ENCODE assay signal across 19 cellular contexts in the genomic region with DNA sequence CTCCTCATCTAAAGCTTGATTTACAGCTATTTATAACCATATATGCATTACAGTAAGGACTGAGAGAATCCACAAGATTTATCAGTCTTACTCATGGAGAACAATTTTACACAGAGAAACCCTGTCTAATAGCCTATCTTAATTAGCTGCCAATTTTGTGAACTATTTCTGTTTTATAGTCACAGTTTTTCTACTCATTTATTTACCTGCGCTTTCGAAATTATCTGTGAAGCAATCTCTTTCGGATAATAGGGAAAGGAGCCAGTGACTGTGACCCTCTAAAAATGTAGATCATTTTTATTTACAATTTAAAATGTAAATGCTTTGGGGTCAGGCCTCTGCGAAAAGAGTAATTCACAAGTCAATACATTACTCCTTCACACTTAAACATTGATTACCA.
DNase-seq lines count a peak whose midpoint lies in the region; ATAC-seq, FAIRE-seq and TF ChIP-seq lines count a peak whose summit lies in the region.
"Had no signal": no experiment of that assay in that cellular context is flagged by ENCODE, and none has a peak within 500 bp of the region (broad histone marks: within the 10 kb centered on the region; RNA-seq: fewer than 3 reads in every experiment).

No MANE protein-coding gene starts in this region.

- peaks cover 6% of the 10 kb centered on the region for H3K9me3 Mint-ChIP-seq in T-helper 1 cell treated with Interleukin-12 subunit alpha and Interleukin-12 subunit beta and Interleukin-4 antibody, amounts not matched to agents 30 μg/mL and 1 μg/mL, for 36 hours
- peaks cover 8% of the 10 kb centered on the region for H3K9me3 Mint-ChIP-seq in MCF 10A (ENCODE audit: unreplicated experiment)

- H3K4me3 Mint-ChIP-seq in T-helper 1 cell treated with Interleukin-12 subunit alpha and Interleukin-12 subunit beta and Interleukin-4 antibody, amounts not matched to agents 30 μg/mL and 1 μg/mL, for 36 hours = peak overlapping the region; percentile 29
- no peak overlapping the region for H3K4me3 Mint-ChIP-seq in MCF 10A (ENCODE audit: unreplicated experiment)
- H3K4me3 Mint-ChIP-seq: H9 had no signal

- H4K20me1 ChIP-seq in mammary epithelial cell (ENCODE audit: insufficient read depth, low read length) = no peaks in the 10 kb centered on the region
- no peaks in the 10 kb centered on the region for H4K20me1 ChIP-seq in endothelial cell of umbilical vein (replicated peaks; ENCODE audit: control insufficient read depth, extremely low read depth, insufficient read depth, low read length)
- H4K20me1 ChIP-seq in neural cell (ENCODE audit: insufficient read depth) = no peaks in the 10 kb centered on the region
- H4K20me1 ChIP-seq: BLaER1 treated with 17β-estradiol and CSF1 and Interleukin-3, amounts not matched to agents 10 nM and 100 nM had no signal

- 39% methylated on average over 4 of the region's 4 CpGs for WGBS in mammary epithelial cell (ENCODE audit: low coverage, missing lambda C conversion rate)

- H3K4me1 ChIP-seq in mammary epithelial cell (ENCODE audit: insufficient read depth, low read length) (peaks cover 6% of the 10 kb centered on the region), endothelial cell of umbilical vein (ENCODE audit: control insufficient read depth, extremely low read depth, insufficient read depth, low read length) (peaks cover 8% of the 10 kb centered on the region)

- H3K27ac Mint-ChIP-seq in T-helper 1 cell treated with Interleukin-12 subunit alpha and Interleukin-12 subunit beta and Interleukin-4 antibody, amounts not matched to agents 30 μg/mL and 1 μg/mL, for 36 hours = peak overlapping the region; percentile 76
- peak overlapping the region; percentile 74 for H3K27ac Mint-ChIP-seq in MCF 10A (ENCODE audit: low read depth, unreplicated experiment)
- H3K27ac Mint-ChIP-seq: H9 had no signal

- no peaks in the 10 kb centered on the region for H3K9me2 ChIP-seq in neural cell (ENCODE audit: insufficient read depth, low read length)

- H3K79me2 ChIP-seq in mammary epithelial cell (ENCODE audit: insufficient read depth, low read length) (no peaks in the 10 kb centered on the region), endothelial cell of umbilical vein (ENCODE audit: control insufficient read depth, insufficient read depth, low read length) (no peaks in the 10 kb centered on the region), neural cell (replicated peaks; ENCODE audit: insufficient read depth, low read length) (no peaks in the 10 kb centered on the region)

- no peaks in the 10 kb centered on the region for H3K9me1 ChIP-seq in endothelial cell of umbilical vein (replicated peaks; ENCODE audit: control insufficient read depth, extremely low read depth, insufficient read depth, low read length)

- in situ Hi-C loops in mammary epithelial cell (cut with MboI; ENCODE audit: low sequenced_read_pairs in 2 of 2) = no loop called here

- H3K27me3 ChIP-seq in mammary epithelial cell (ENCODE audit: insufficient read depth, low read length) (no peaks in the 10 kb centered on the region), endothelial cell of umbilical vein (ENCODE audit: control insufficient read depth in 2 of 2, insufficient read depth in 2 of 2, low read length in 2 of 2) (no peaks in the 10 kb centered on the region), neural cell (ENCODE audit: insufficient read depth, low read depth, low read length) (no peaks in the 10 kb centered on the region)
- H3K27me3 ChIP-seq: BLaER1 treated with 17β-estradiol and CSF1 and Interleukin-3, amounts not matched to agents 10 nM and 100 nM had no signal

- TF ChIP-seq CTCF in MCF 10A (IDR thresholded peaks at IDR 0.05; ENCODE audit: unreplicated experiment) = no peak
- TF ChIP-seq CTCF in mammary epithelial cell (conservative IDR thresholded peaks at IDR 0.05 in 1 of 2, IDR thresholded peaks at IDR 0.05 in 1 of 2; ENCODE audit: extremely low read depth in 1 of 2, insufficient read depth in 1 of 2, low read depth in 1 of 2, low read length in 2 of 2) = no peak
- TF ChIP-seq CTCF in endothelial cell of umbilical vein (IDR thresholded peaks at IDR 0.05; ENCODE audit: extremely low read depth in 1 of 2, insufficient read depth in 1 of 2, low read depth in 1 of 2, low read length in 2 of 2) = no peak
- no peak for TF ChIP-seq CTCF in neural cell (IDR thresholded peaks at IDR 0.05; ENCODE audit: poor library complexity, severe bottlenecking)

- H3K9me3 ChIP-seq in mammary epithelial cell (replicated peaks; ENCODE audit: insufficient read depth, low read length) (no peaks in the 10 kb centered on the region), endothelial cell of umbilical vein (replicated peaks; ENCODE audit: control insufficient read depth, insufficient read depth, low read length) (no peaks in the 10 kb centered on the region), neural cell (ENCODE audit: low read length) (no peaks in the 10 kb centered on the region)

- H3F3A ChIP-seq in neural cell (ENCODE audit: insufficient read depth, low read length, poor library complexity, severe bottlenecking) = no peaks in the 10 kb centered on the region

- ATAC-seq in GM19397 (IDR thresholded peaks at IDR 0.05; ENCODE audit: unreplicated experiment) = no peak

- CTCF ChIA-PET in MCF 10A (lab: Yijun Ruan, JAX) (interaction anchor here (1.2 kb wide), 1 partner anchor 11 kb away, joined by 3 read pairs; no protein-coding TSS in a partner anchor), mammary epithelial cell (lab: Charles Lee; ENCODE audit: low non-redundant PET) (no interaction called here), endothelial cell of umbilical vein (lab: Charles Lee) (no interaction called here)

- no TSS peak for BruUV-seq in MCF 10A (replicated peaks; lab: Mats Ljungman, UMichigan)
- no TSS peak for BruUV-seq in mammary epithelial cell (replicated peaks; lab: Mats Ljungman, UMichigan)
- BruUV-seq in endothelial cell of umbilical vein (replicated peaks; lab: Mats Ljungman, UMichigan) = no TSS peak

- intact Hi-C loops in MCF 10A (cut with micrococcal nuclease) = no loop called here
- intact Hi-C loops in mammary epithelial cell (cut with micrococcal nuclease) = no loop called here
- intact Hi-C loops in endothelial cell of umbilical vein (cut with micrococcal nuclease) = no loop called here

- H3K9ac ChIP-seq in mammary epithelial cell (ENCODE audit: insufficient read depth, low read length) (no peak overlapping the region), endothelial cell of umbilical vein (replicated peaks; ENCODE audit: extremely low read depth, insufficient read depth, low read length) (no peak overlapping the region), neural cell (ENCODE audit: low read length) (peak overlapping the region; percentile 40)

- no peak overlapping the region for H3K4me2 ChIP-seq in mammary epithelial cell (ENCODE audit: insufficient read depth, low read depth, low read length)
- H3K4me2 ChIP-seq in endothelial cell of umbilical vein (ENCODE audit: insufficient read depth, low read length) = peak overlapping the region; percentile 47
- H3K4me2 ChIP-seq in neural cell (ENCODE audit: low read length) = peak overlapping the region; percentile 56

- no peak for FAIRE-seq in endothelial cell of umbilical vein (lab: Jason Lieb, UNC)
- FAIRE-seq: GM18507, RCC 7860 had no signal

- DNase-seq in T-helper 1 cell = no peak
- DNase-seq in MCF 10A (ENCODE audit: unreplicated experiment) = no peak
- DNase-seq in mammary epithelial cell = no peak
- no peak for DNase-seq in endothelial cell of umbilical vein (ENCODE audit: low read depth, low spot score)
- no peak for DNase-seq in DMS 273 treated with DMSO at 0.1 percent for 48 hours (lab: John Stamatoyannopoulos, UW)
- DNase-seq: COR-L47, H9, Kasumi-1, NCI-H187 treated with DMSO at 0.1 percent for 48 hours, NCI-H446 treated with DMSO at 0.1 percent for 48 hours, NCI-H774 had no signal

- no peak for TF ChIP-seq POLR2A in endothelial cell of umbilical vein (IDR thresholded peaks at IDR 0.05; ENCODE audit: low read depth, low read length)

- H3K4me1 Mint-ChIP-seq in T-helper 1 cell treated with Interleukin-12 subunit alpha and Interleukin-12 subunit beta and Interleukin-4 antibody, amounts not matched to agents 30 μg/mL and 1 μg/mL, for 36 hours (ENCODE audit: low read depth) = peaks cover 38% of the 10 kb centered on the region
- H3K4me1 Mint-ChIP-seq in MCF 10A (ENCODE audit: insufficient read depth, unreplicated experiment) = peaks cover 12% of the 10 kb centered on the region

- H3K4me3 ChIP-seq in mammary epithelial cell (replicated peaks in 1 of 3; ENCODE audit: insufficient read depth in 1 of 3, low read depth in 2 of 3, low read length in 3 of 3) = no peak overlapping the region
- no peak overlapping the region for H3K4me3 ChIP-seq in endothelial cell of umbilical vein (replicated peaks in 1 of 3; ENCODE audit: insufficient read depth in 1 of 3, low read depth in 1 of 3, low read length in 3 of 3)
- peak overlapping the region; percentile 24 for H3K4me3 ChIP-seq in neural cell (ENCODE audit: low read length)
- H3K4me3 ChIP-seq: BLaER1 treated with 17β-estradiol and CSF1 and Interleukin-3, amounts not matched to agents 10 nM and 100 nM; GM12878 had no signal

- TF ChIP-seq EP300 in neural cell (conservative IDR thresholded peaks at IDR 0.05; ENCODE audit: poor library complexity, severe bottlenecking) = no peak

- H3K27ac ChIP-seq in mammary epithelial cell (ENCODE audit: insufficient read depth, low read depth, low read length) (no peak overlapping the region), endothelial cell of umbilical vein (ENCODE audit: insufficient read depth, low read depth, low read length) (no peak overlapping the region), neural cell (ENCODE audit: low read length) (peak overlapping the region; percentile 74)
- H3K27ac ChIP-seq: 22Rv1 had no signal

- no peaks in the 10 kb centered on the region for H3K36me3 ChIP-seq in mammary epithelial cell (ENCODE audit: insufficient read depth, low read length)
- H3K36me3 ChIP-seq in endothelial cell of umbilical vein (ENCODE audit: control insufficient read depth in 2 of 2, extremely low read depth in 1 of 2, insufficient read depth in 2 of 2, low read length in 2 of 2) = no peaks in the 10 kb centered on the region
- H3K36me3 ChIP-seq in neural cell (ENCODE audit: insufficient read depth, low read length) = no peaks in the 10 kb centered on the region
- H3K36me3 ChIP-seq: BLaER1 treated with 17β-estradiol and CSF1 and Interleukin-3, amounts not matched to agents 10 nM and 100 nM had no signal

- no peak for TF ChIP-seq RAD21 in neural cell (conservative IDR thresholded peaks at IDR 0.05)

- dilution Hi-C loops in mammary epithelial cell (cut with HindIII; ENCODE audit: low sequenced_read_pairs) = no loop called here
- dilution Hi-C loops in endothelial cell of umbilical vein (cut with MboI; ENCODE audit: extremely low pct_ligation_motif_present, low sequenced_read_pairs) = no loop called here

- H2AFZ ChIP-seq in mammary epithelial cell (ENCODE audit: low read depth, low read length) (no peak overlapping the region), endothelial cell of umbilical vein (ENCODE audit: low read depth, low read length) (peak overlapping the region; percentile 33), neural cell (ENCODE audit: low read depth, low read length) (peak overlapping the region; percentile 11)

- POLR2A ChIA-PET in MCF 10A (lab: Yijun Ruan, JAX) (interaction anchor here (0.7 to 1.3 kb wide), 5 partner anchors 10 to 538 kb away, joined by 3 to 8 read pairs (median 3); no protein-coding TSS in a partner anchor), endothelial cell of umbilical vein (lab: Charles Lee) (no interaction called here)

- no peaks in the 10 kb centered on the region for H3K27me3 Mint-ChIP-seq in T-helper 1 cell treated with Interleukin-12 subunit alpha and Interleukin-12 subunit beta and Interleukin-4 antibody, amounts not matched to agents 30 μg/mL and 1 μg/mL, for 36 hours (ENCODE audit: low read depth)
- no peaks in the 10 kb centered on the region for H3K27me3 Mint-ChIP-seq in MCF 10A (ENCODE audit: insufficient read depth, unreplicated experiment)

- peaks cover 16% of the 10 kb centered on the region for H3K36me3 Mint-ChIP-seq in T-helper 1 cell treated with Interleukin-12 subunit alpha and Interleukin-12 subunit beta and Interleukin-4 antibody, amounts not matched to agents 30 μg/mL and 1 μg/mL, for 36 hours (ENCODE audit: low read depth)
- peaks cover 4% of the 10 kb centered on the region for H3K36me3 Mint-ChIP-seq in MCF 10A (ENCODE audit: insufficient read depth, unreplicated experiment)
